8 cellular contexts compared by ENCODE assay signal in the genomic region with DNA sequence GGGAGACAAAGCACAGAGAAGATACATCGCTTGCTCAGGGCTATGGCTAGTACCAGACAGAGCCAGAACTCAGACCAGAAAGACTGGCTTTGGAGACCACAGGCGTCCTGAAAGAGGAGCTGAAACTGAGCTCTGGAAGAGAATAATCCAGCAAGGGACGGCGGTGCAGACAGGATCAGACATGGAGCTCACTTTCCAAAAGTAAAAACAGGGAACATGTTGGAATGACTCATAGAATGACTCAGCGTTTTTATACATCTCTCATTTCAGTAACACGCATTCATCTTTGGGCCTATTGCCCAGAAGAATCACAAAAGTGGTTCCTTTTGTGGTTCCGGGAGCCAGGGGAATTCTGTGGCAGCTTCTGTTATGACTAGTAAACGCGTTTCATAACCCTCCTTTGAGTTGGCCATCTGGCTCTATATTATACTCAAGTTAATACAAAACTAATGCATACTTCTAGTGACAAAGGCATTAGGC. TPM values are rescaled to one million over a fixed set of nuclear protein-coding genes. Genes with fewer than 3 reads are reported as not detected.
DNase-seq lines count a peak whose midpoint lies in the region; ATAC-seq and TF ChIP-seq lines count a peak whose summit lies in the region.

No MANE protein-coding gene starts in this region.

- DNase-seq in HFF-Myc (ENCODE audit: extremely low read depth, low read depth) (peak; percentile 92), NCI-H2107 (lab: John Stamatoyannopoulos, UW) (peak; percentile 9), esophagus muscularis mucosa (ENCODE audit: extremely low spot score) (no peak), smooth muscle cell (lab: John Stamatoyannopoulos, UW; ENCODE audit: unreplicated experiment) (no peak), DMS79 treated with DMSO at 0.1 percent for 48 hours (lab: John Stamatoyannopoulos, UW) (no peak)
- no peak for DNase-seq in CD8-positive, alpha-beta memory T cell
- no peak for DNase-seq in stimulated activated CD4-positive, alpha-beta T cell treated with anti-CD3 and anti-CD28 coated beads, Interleukin-4, amount 100 ng/mL, for 4 hours

- peak overlapping the region; percentile 36 for H3K4me2 ChIP-seq in smooth muscle cell

- H3K27me3 Mint-ChIP-seq in CD8-positive, alpha-beta memory T cell, result peaks cover 15 to 31% of the 10 kb centered on the region in 2 donors

- WGBS in esophagus muscularis mucosa, result 19% methylated on average over 9 of the region's 9 CpGs
- 39% methylated on average over 9 of the region's 9 CpGs for WGBS in smooth muscle cell (ENCODE audit: low lambda C conversion rate)

- TF ChIP-seq CTCF in HFF-Myc (IDR thresholded peaks at IDR 0.05; ENCODE audit: low read depth, low read length, missing control alignments) (no peak), esophagus muscularis mucosa (IDR thresholded peaks at IDR 0.05) (no peak), smooth muscle cell (IDR thresholded peaks at IDR 0.05; ENCODE audit: borderline replicate concordance, insufficient read depth, poor library complexity, severe bottlenecking) (no peak)

- H3K4me1 ChIP-seq in esophagus muscularis mucosa (peaks cover 0 to 30% (median 14%) of the 10 kb centered on the region in 4 donors), smooth muscle cell (ENCODE audit: low read depth) (no peaks in the 10 kb centered on the region)
- H3K4me1 ChIP-seq in CD8-positive, alpha-beta memory T cell (ENCODE audit: insufficient read depth, low read length), result no peaks in the 10 kb centered on the region

- CTCF ChIA-PET in CD8-positive, alpha-beta memory T cell (lab: Charles Lee), result interaction anchor here (0.9 to 2.0 kb wide), 2 partner anchors 10 to 13 kb away, joined by 3 to 7 read pairs; no protein-coding TSS in a partner anchor

- no peaks in the 10 kb centered on the region for H3K9me3 Mint-ChIP-seq in CD8-positive, alpha-beta memory T cell

- H2AFZ ChIP-seq in smooth muscle cell (ENCODE audit: low read depth), result peak overlapping the region; percentile 6

- H3K27ac ChIP-seq in esophagus muscularis mucosa (replicated peaks in 1 of 4) (peak overlapping the region; percentile 42 to 65 (median 56)), smooth muscle cell (ENCODE audit: low read depth) (peak overlapping the region; percentile 44)
- H3K27ac ChIP-seq in CD8-positive, alpha-beta memory T cell (ENCODE audit: low read depth, low read length), result no peak overlapping the region

- H3K9me3 ChIP-seq in esophagus muscularis mucosa, result no peaks in the 10 kb centered on the region
- no peaks in the 10 kb centered on the region for H3K9me3 ChIP-seq in smooth muscle cell (replicated peaks; ENCODE audit: low read depth)
- H3K9me3 ChIP-seq in CD8-positive, alpha-beta memory T cell (ENCODE audit: low read length), result no peaks in the 10 kb centered on the region

- no peaks in the 10 kb centered on the region for H3K4me1 Mint-ChIP-seq in CD8-positive, alpha-beta memory T cell

- no peak overlapping the region for H3K27ac Mint-ChIP-seq in CD8-positive, alpha-beta memory T cell

- no peaks in the 10 kb centered on the region for H3K36me3 ChIP-seq in esophagus muscularis mucosa
- no peaks in the 10 kb centered on the region for H3K36me3 ChIP-seq in smooth muscle cell (ENCODE audit: low read depth)
- H3K36me3 ChIP-seq in CD8-positive, alpha-beta memory T cell (ENCODE audit: insufficient read depth, low read length), result no peaks in the 10 kb centered on the region

- H3K79me2 ChIP-seq in smooth muscle cell (ENCODE audit: low read depth), result no peaks in the 10 kb centered on the region

- peaks cover 6% of the 10 kb centered on the region for H3F3A ChIP-seq in smooth muscle cell (ENCODE audit: low read depth)

- H3K27me3 ChIP-seq in esophagus muscularis mucosa (no peaks in the 10 kb centered on the region), smooth muscle cell (ENCODE audit: low read depth) (no peaks in the 10 kb centered on the region)
- no peaks in the 10 kb centered on the region for H3K27me3 ChIP-seq in CD8-positive, alpha-beta memory T cell (ENCODE audit: insufficient read depth, low read length, poor library complexity, severe bottlenecking)

- no peak for TF ChIP-seq EP300 in esophagus muscularis mucosa (IDR thresholded peaks at IDR 0.05)

- no peaks in the 10 kb centered on the region for H4K20me1 ChIP-seq in smooth muscle cell (ENCODE audit: low read depth)

- peak; percentile 82 for ATAC-seq in GM18498 (IDR thresholded peaks at IDR 0.05; ENCODE audit: unreplicated experiment)

- no peak overlapping the region for H3K4me3 ChIP-seq in HFF-Myc (replicated peaks; ENCODE audit: low read depth, low read length)
- no peak overlapping the region for H3K4me3 ChIP-seq in esophagus muscularis mucosa
- no peak overlapping the region for H3K4me3 ChIP-seq in smooth muscle cell
- H3K4me3 ChIP-seq in CD8-positive, alpha-beta memory T cell (ENCODE audit: low read length), result no peak overlapping the region

- H3K9ac ChIP-seq in smooth muscle cell (ENCODE audit: low read depth), result no peak overlapping the region

- intact Hi-C loops in esophagus muscularis mucosa (cut with DNase I), result no loop called here

- no peaks in the 10 kb centered on the region for H3K36me3 Mint-ChIP-seq in CD8-positive, alpha-beta memory T cell

- no peak overlapping the region for H3K4me3 Mint-ChIP-seq in CD8-positive, alpha-beta memory T cell

- TF ChIP-seq POLR2A in esophagus muscularis mucosa (IDR thresholded peaks at IDR 0.05; ENCODE audit: low read depth), result no peak

- POLR2A ChIA-PET in CD8-positive, alpha-beta memory T cell (lab: Charles Lee), result no interaction called here

RNA-seq across cellular contexts. Expression of gene PLEKHS1, which starts 37.2 kb away (rescaled TPM):
- total RNA-seq in esophagus muscularis mucosa, result not detected
- total RNA-seq in smooth muscle cell, result not detected in 2 replicates
- polyA plus RNA-seq in smooth muscle cell, result not detected in 2 replicates
- not detected for total RNA-seq in CD8-positive, alpha-beta memory T cell
- not detected for polyA plus RNA-seq in CD8-positive, alpha-beta memory T cell

Comparison
In these comparisons a context has a peak if more than half of its experiments do, and no peak if none do; other contexts are left out.
1. DNase-seq: peak in HFF-Myc (single experiment) and NCI-H2107 (single experiment); none in esophagus muscularis mucosa (single experiment), smooth muscle cell (single experiment), CD8-positive, alpha-beta memory T cell (0 of 5), DMS79 treated with DMSO at 0.1 percent for 48 hours (single experiment) and stimulated activated CD4-positive, alpha-beta T cell treated with anti-CD3 and anti-CD28 coated beads, Interleukin-4, amount 100 ng/mL, for 4 hours (0 of 2).